In the genomic region with DNA sequence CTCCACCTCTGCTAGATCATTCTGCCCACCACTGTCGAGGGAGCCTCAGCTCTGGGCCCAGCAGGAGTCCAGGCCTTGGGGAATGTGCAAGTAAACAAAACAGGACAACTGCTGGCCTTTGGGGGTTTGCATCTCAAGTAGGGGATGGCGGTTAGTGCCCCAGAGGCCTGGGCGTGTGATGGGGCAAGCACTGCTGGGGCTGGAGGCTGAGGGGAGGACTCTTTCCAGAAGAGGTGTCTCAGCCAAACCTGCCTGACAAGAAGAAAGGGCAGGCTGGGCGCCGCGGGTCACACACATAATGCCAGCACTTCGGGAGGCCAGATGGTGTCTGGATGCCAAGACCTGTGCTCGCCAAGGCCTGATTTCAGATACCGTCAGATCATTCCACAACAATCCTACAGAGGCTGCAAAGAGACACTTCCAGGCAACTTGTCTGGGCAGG, we compare ENCODE assay signal across 10 cellular contexts. TPM values are rescaled to one million over a fixed set of nuclear protein-coding genes. Genes with fewer than 3 reads are reported as not detected.
DNase-seq lines count a peak whose midpoint lies in the region; TF ChIP-seq lines count a peak whose summit lies in the region.
"Had no signal": no experiment of that assay in that cellular context is flagged by ENCODE, and none has a peak within 500 bp of the region (broad histone marks: within the 10 kb centered on the region; RNA-seq: fewer than 3 reads in every experiment).

No MANE protein-coding gene starts in this region.

- peaks cover 4% of the 10 kb centered on the region for H3K36me3 Mint-ChIP-seq in activated naive CD4-positive, alpha-beta T cell treated with anti-CD3 and anti-CD28 coated beads, Interleukin-2, amount 50 U/mL, for 24 hours
- peaks cover 3% of the 10 kb centered on the region for H3K36me3 Mint-ChIP-seq in activated naive CD4-positive, alpha-beta T cell treated with anti-CD3 and anti-CD28 coated beads, Interleukin-2, amount 10 ng/mL, durations not matched to agents 7 days and 5 days
- H3K36me3 Mint-ChIP-seq: activated naive CD8-positive, alpha-beta T cell had no signal

- peaks cover 2% of the 10 kb centered on the region for H3K27me3 Mint-ChIP-seq in activated naive CD4-positive, alpha-beta T cell treated with anti-CD3 and anti-CD28 coated beads, Interleukin-2, amount 50 U/mL, for 24 hours
- H3K27me3 Mint-ChIP-seq in activated naive CD4-positive, alpha-beta T cell treated with anti-CD3 and anti-CD28 coated beads, Interleukin-2, amount 10 ng/mL, durations not matched to agents 7 days and 5 days = peaks cover 32% of the 10 kb centered on the region
- H3K27me3 Mint-ChIP-seq: activated naive CD8-positive, alpha-beta T cell had no signal

- CTCF ChIA-PET in activated naive CD4-positive, alpha-beta T cell treated with anti-CD3 and anti-CD28 coated beads, Interleukin-2, amount 10 ng/mL, durations not matched to agents 7 days and 5 days (lab: Charles Lee) = no interaction called here

- 48 to 60% methylated on average over 7 to 8 of the region's 9 CpGs for WGBS in thyroid gland, 2 donors

- H3K4me3 ChIP-seq in ascending aorta = no peak overlapping the region
- H3K4me3 ChIP-seq in thyroid gland (replicated peaks in 1 of 3) = no peak overlapping the region

- H3K36me3 ChIP-seq in ascending aorta = no peaks in the 10 kb centered on the region
- no peaks in the 10 kb centered on the region for H3K36me3 ChIP-seq in thyroid gland

- no peaks in the 10 kb centered on the region for H3K9me3 Mint-ChIP-seq in activated naive CD4-positive, alpha-beta T cell treated with anti-CD3 and anti-CD28 coated beads, Interleukin-2, amount 50 U/mL, for 24 hours
- H3K9me3 Mint-ChIP-seq in activated naive CD4-positive, alpha-beta T cell treated with anti-CD3 and anti-CD28 coated beads, Interleukin-2, amount 10 ng/mL, durations not matched to agents 7 days and 5 days = no peaks in the 10 kb centered on the region

- intact Hi-C loops in ascending aorta (cut with DNase I) (no loop called here), thyroid gland (cut with DNase I) (no loop called here)

- H3K4me1 ChIP-seq in ascending aorta = peaks cover 4 to 26% of the 10 kb centered on the region in 2 donors
- H3K4me1 ChIP-seq in thyroid gland = peaks cover 15 to 19% of the 10 kb centered on the region in 2 donors

- TF ChIP-seq CTCF in ascending aorta (IDR thresholded peaks at IDR 0.05) = no peak
- TF ChIP-seq CTCF in thyroid gland (IDR thresholded peaks at IDR 0.05) = no peak

- peak overlapping the region; percentile 72 to 73 for H3K27ac ChIP-seq in ascending aorta
- peak overlapping the region; percentile 81 for H3K27ac ChIP-seq in layer of hippocampus (ENCODE audit: low read depth, low read length)
- H3K27ac ChIP-seq in thyroid gland = peak overlapping the region; percentile 62 to 96 (median 83)

- peaks cover 11% of the 10 kb centered on the region for H3K4me1 Mint-ChIP-seq in activated naive CD4-positive, alpha-beta T cell treated with anti-CD3 and anti-CD28 coated beads, Interleukin-2, amount 50 U/mL, for 24 hours
- H3K4me1 Mint-ChIP-seq in activated naive CD4-positive, alpha-beta T cell treated with anti-CD3 and anti-CD28 coated beads, Interleukin-2, amount 10 ng/mL, durations not matched to agents 7 days and 5 days = peaks cover 23% of the 10 kb centered on the region

- H3K9me3 ChIP-seq in ascending aorta (no peaks in the 10 kb centered on the region), thyroid gland (no peaks in the 10 kb centered on the region)

- peak overlapping the region; percentile 17 for H3K27ac Mint-ChIP-seq in activated naive CD4-positive, alpha-beta T cell treated with anti-CD3 and anti-CD28 coated beads, Interleukin-2, amount 50 U/mL, for 24 hours
- H3K27ac Mint-ChIP-seq in activated naive CD4-positive, alpha-beta T cell treated with anti-CD3 and anti-CD28 coated beads, Interleukin-2, amount 10 ng/mL, durations not matched to agents 7 days and 5 days = no peak overlapping the region
- H3K27ac Mint-ChIP-seq: activated naive CD8-positive, alpha-beta T cell had no signal

- no peak for TF ChIP-seq POLR2A in thyroid gland (IDR thresholded peaks at IDR 0.05)

- DNase-seq in activated naive CD4-positive, alpha-beta T cell treated with anti-CD3 and anti-CD28 coated beads, Interleukin-2, amount 10 ng/mL, durations not matched to agents 7 days and 5 days = no peak
- DNase-seq in ascending aorta (ENCODE audit: low spot score in 2 of 2) (no peak), thyroid gland (peak; percentile 69 to 78), DMS153 treated with DMSO at 0.1 percent for 48 hours (lab: John Stamatoyannopoulos, UW; ENCODE audit: unreplicated experiment) (no peak), activated gamma-delta T cell treated with Interleukin-2 at 50 U/mL for 16 hours (no peak), islet precursor cell (no peak)
- DNase-seq: NCI-H526 treated with DMSO at 0.1 percent for 48 hours had no signal

- H3K27me3 ChIP-seq in ascending aorta (no peaks in the 10 kb centered on the region), layer of hippocampus (ENCODE audit: control insufficient read depth, insufficient read depth, low read length) (no peaks in the 10 kb centered on the region), thyroid gland (no peaks in the 10 kb centered on the region)

- no peak overlapping the region for H3K4me3 Mint-ChIP-seq in activated naive CD4-positive, alpha-beta T cell treated with anti-CD3 and anti-CD28 coated beads, Interleukin-2, amount 50 U/mL, for 24 hours
- no peak overlapping the region for H3K4me3 Mint-ChIP-seq in activated naive CD4-positive, alpha-beta T cell treated with anti-CD3 and anti-CD28 coated beads, Interleukin-2, amount 10 ng/mL, durations not matched to agents 7 days and 5 days
- H3K4me3 Mint-ChIP-seq: activated naive CD8-positive, alpha-beta T cell had no signal

RNA-seq across cellular contexts. Expression of gene ALDH2, which starts 8.6 kb away (rescaled TPM):
- total RNA-seq in ascending aorta = 66.4 TPM
- 100 to 1,000 TPM in 2 of 4 donors, 10 to 100 TPM in 2; 90.7 to 112 (median 97.8) TPM for total RNA-seq in thyroid gland

Comparison
In these comparisons a context has a peak if more than half of its experiments do, and no peak if none do; other contexts are left out.
1. DNase-seq: peak in thyroid gland (2 of 2); none in activated naive CD4-positive, alpha-beta T cell treated with anti-CD3 and anti-CD28 coated beads, Interleukin-2, amount 10 ng/mL, durations not matched to agents 7 days and 5 days (single experiment), ascending aorta (0 of 2), DMS153 treated with DMSO at 0.1 percent for 48 hours (single experiment), activated gamma-delta T cell treated with Interleukin-2 at 50 U/mL for 16 hours (single experiment) and islet precursor cell (single experiment).
2. Peak in every context shown above with its lines, with median percentiles within 50 percentile points of each other: H3K27ac ChIP-seq.